ENCODE assay signal across 22 cellular contexts in the genomic region with DNA sequence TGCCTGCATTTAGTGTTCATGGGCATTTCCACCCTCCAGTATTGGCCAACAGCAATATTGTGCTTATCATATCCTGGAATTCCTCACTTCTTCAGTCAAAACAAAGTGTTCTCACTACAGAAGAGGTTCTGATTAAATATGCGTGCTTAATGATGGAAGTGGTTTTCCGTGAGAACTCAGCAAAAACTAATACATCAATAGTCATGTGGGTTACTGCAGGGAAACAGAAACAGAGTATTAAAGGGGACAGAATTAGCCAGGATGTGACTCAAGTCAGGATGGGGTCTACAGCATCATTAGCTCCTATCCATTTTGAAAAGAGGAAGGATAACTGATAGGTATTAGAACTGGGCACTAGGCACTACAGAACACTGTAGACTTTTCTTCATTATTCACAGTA.
A peak's percentile ranks its signal among the peaks of the same experiment; 100 is the strongest.
DNase-seq lines count a peak whose midpoint lies in the region; ATAC-seq, FAIRE-seq and TF ChIP-seq lines count a peak whose summit lies in the region.
"Had no signal": no experiment of that assay in that cellular context is flagged by ENCODE, and none has a peak within 500 bp of the region (broad histone marks: within the 10 kb centered on the region; RNA-seq: fewer than 3 reads in every experiment).

No MANE protein-coding gene starts in this region.

- H3K36me3 Mint-ChIP-seq in activated CD4-positive, alpha-beta memory T cell treated with anti-CD3 and anti-CD28 coated beads, Interleukin-2, amount 10 ng/mL, durations not matched to agents 7 days and 5 days (ENCODE audit: low read depth), result peaks cover 25% of the 10 kb centered on the region

- no peak overlapping the region for H3K4me3 Mint-ChIP-seq in activated CD4-positive, alpha-beta memory T cell treated with anti-CD3 and anti-CD28 coated beads, Interleukin-2, amount 10 ng/mL, durations not matched to agents 7 days and 5 days
- H3K4me3 Mint-ChIP-seq: activated naive CD4-positive, alpha-beta T cell treated with anti-CD3 and anti-CD28 coated beads for 36 hours; IgD-negative memory B cell; T-helper 17 cell had no signal

- H3K4me3 ChIP-seq in cardiac fibroblast (replicated peaks in 1 of 2; ENCODE audit: low read depth in 2 of 2, low read length in 2 of 2), result no peak overlapping the region
- H3K4me3 ChIP-seq in coronary artery, result no peak overlapping the region
- H3K4me3 ChIP-seq: BLaER1 treated with 17β-estradiol and CSF1 and Interleukin-3, amounts not matched to agents 10 nM and 100 nM; SJCRH30; suprapubic skin had no signal

- H3K27ac ChIP-seq in coronary artery, result no peak overlapping the region
- H3K27ac ChIP-seq: BLaER1 treated with 17β-estradiol and CSF1 and Interleukin-3, amounts not matched to agents 10 nM and 100 nM; SJCRH30; suprapubic skin had no signal

- H3K9me3 Mint-ChIP-seq in activated CD4-positive, alpha-beta memory T cell treated with anti-CD3 and anti-CD28 coated beads, Interleukin-2, amount 10 ng/mL, durations not matched to agents 7 days and 5 days, result peaks cover 15% of the 10 kb centered on the region

- DNase-seq in GM10266 (ENCODE audit: extremely low spot score), result peak; percentile 13
- DNase-seq in GM19239 (ENCODE audit: insufficient read length, low spot score), result no peak
- peak; percentile 5 to 27 for DNase-seq in cardiac fibroblast (ENCODE audit: low read depth in 2 of 2)
- no peak for DNase-seq in coronary artery (ENCODE audit: low spot score)
- no peak for DNase-seq in NCI-H82 treated with DMSO at 0.1 percent for 48 hours (lab: John Stamatoyannopoulos, UW; ENCODE audit: unreplicated experiment)
- DNase-seq in activated CD4-positive, alpha-beta memory T cell treated with anti-CD3 and anti-CD28 coated beads, Interleukin-2, amount 10 ng/mL, durations not matched to agents 7 days and 5 days, result no peak
- DNase-seq: activated CD4-positive, alpha-beta T cell treated with anti-CD3 and anti-CD28 coated beads, Interleukin-2, amount 50 U/mL, for 48 hours; activated naive CD4-positive, alpha-beta T cell treated with anti-CD3 and anti-CD28 coated beads for 36 hours; aorta; NCI-H1436 treated with DMSO at 0.1 percent for 48 hours; NCI-H2171 treated with DMSO at 0.1 percent for 48 hours; NCI-H774; retina; SJCRH30; stimulated activated CD4-positive, alpha-beta T cell treated with anti-CD3 and anti-CD28 coated beads, Interleukin-12 subunit alpha, Interleukin-12 subunit beta, amount 100 ng/mL, for 4 hours; T-helper 17 cell had no signal

- POLR2A ChIA-PET in activated CD4-positive, alpha-beta memory T cell treated with anti-CD3 and anti-CD28 coated beads, Interleukin-2, amount 10 ng/mL, durations not matched to agents 7 days and 5 days (lab: Charles Lee), result no interaction called here

- no peaks in the 10 kb centered on the region for H3K27me3 Mint-ChIP-seq in activated CD4-positive, alpha-beta memory T cell treated with anti-CD3 and anti-CD28 coated beads, Interleukin-2, amount 10 ng/mL, durations not matched to agents 7 days and 5 days
- H3K27me3 Mint-ChIP-seq: IgD-negative memory B cell, T-helper 17 cell had no signal

- peaks cover 20% of the 10 kb centered on the region for H3K4me1 Mint-ChIP-seq in activated CD4-positive, alpha-beta memory T cell treated with anti-CD3 and anti-CD28 coated beads, Interleukin-2, amount 10 ng/mL, durations not matched to agents 7 days and 5 days

- FAIRE-seq in GM19239 (lab: Jason Lieb, UNC), result peak; percentile 70
- FAIRE-seq: endometrium had no signal

- H3K27ac Mint-ChIP-seq in activated CD4-positive, alpha-beta memory T cell treated with anti-CD3 and anti-CD28 coated beads, Interleukin-2, amount 10 ng/mL, durations not matched to agents 7 days and 5 days, result no peak overlapping the region
- H3K27ac Mint-ChIP-seq: IgD-negative memory B cell, T-helper 17 cell had no signal

- CTCF ChIA-PET in activated CD4-positive, alpha-beta memory T cell treated with anti-CD3 and anti-CD28 coated beads, Interleukin-2, amount 10 ng/mL, durations not matched to agents 7 days and 5 days (lab: Charles Lee), result no interaction called here

- TF ChIP-seq CTCF in GM10266 (IDR thresholded peaks at IDR 0.05; ENCODE audit: control insufficient read depth, insufficient read depth, low read depth, missing control alignments) (no peak), cardiac fibroblast (IDR thresholded peaks at IDR 0.05; ENCODE audit: low read depth, low read length) (no peak), coronary artery (IDR thresholded peaks at IDR 0.05) (no peak)

- ATAC-seq in HG02852 (IDR thresholded peaks at IDR 0.05; ENCODE audit: unreplicated experiment), result peak; percentile 35
- ATAC-seq in HG03097 (IDR thresholded peaks at IDR 0.05; ENCODE audit: low FRiP score, unreplicated experiment), result no peak
- ATAC-seq: T-helper 17 cell had no signal

Comparison
In these comparisons a context has a peak if more than half of its experiments do, and no peak if none do; other contexts are left out.
1. DNase-seq: peak in GM10266 (single experiment) and cardiac fibroblast (2 of 2); none in GM19239 (single experiment), coronary artery (single experiment), NCI-H82 treated with DMSO at 0.1 percent for 48 hours (single experiment) and activated CD4-positive, alpha-beta memory T cell treated with anti-CD3 and anti-CD28 coated beads, Interleukin-2, amount 10 ng/mL, durations not matched to agents 7 days and 5 days (single experiment).